In genomic region chr7:156764016-156764669, GRCh38 we compare ENCODE assay signal across 1 cellular context.
TF ChIP-seq lines count a peak whose summit lies in the region.

No MANE protein-coding gene starts in this region.

TF ChIP-seq in HEK293, 187 proteins besides CTCF, POLR2A, EP300 and RAD21 (continued from another document):
- TF ChIP-seq AEBP2 (tag by site-specific recombination; IDR thresholded peaks at IDR 0.05; ENCODE audit: borderline replicate concordance) (no peak), ZNF202 (tag by site-specific recombination; IDR thresholded peaks at IDR 0.05; ENCODE audit: borderline replicate concordance) (no peak), ZNF521 (tag by site-specific recombination; IDR thresholded peaks at IDR 0.05) (no peak), ZBTB10 (tag by site-specific recombination; IDR thresholded peaks at IDR 0.05) (no peak), ZNF626 (tag by site-specific recombination; IDR thresholded peaks at IDR 0.05) (0 out of 2 replicates have a peak, but pooled peaks have one; percentile 13), ZBTB26 (tag by site-specific recombination; optimal IDR thresholded peaks at IDR 0.05) (no peak)
